13 cellular contexts compared by ENCODE assay signal in genomic region chr18:60668583-60668982, GRCh38.
A peak's percentile ranks its signal among the peaks of the same experiment; 100 is the strongest.
DNase-seq lines count a peak whose midpoint lies in the region; TF ChIP-seq lines count a peak whose summit lies in the region.
"Had no signal": no experiment of that assay in that cellular context is flagged by ENCODE, and none has a peak within 500 bp of the region (broad histone marks: within the 10 kb centered on the region; RNA-seq: fewer than 3 reads in every experiment).

No MANE protein-coding gene starts in this region.

- H3K27ac ChIP-seq in mammary epithelial cell (ENCODE audit: insufficient read depth, low read depth, low read length): no peak overlapping the region
- H3K27ac ChIP-seq in effector memory CD4-positive, alpha-beta T cell (ENCODE audit: insufficient read depth, low read length, poor library complexity, severe bottlenecking): no peak overlapping the region
- no peak overlapping the region for H3K27ac ChIP-seq in CD4-positive, alpha-beta memory T cell (ENCODE audit: low read depth, low read length)

- H3K9me3 Mint-ChIP-seq in MCF 10A (ENCODE audit: unreplicated experiment) (no peaks in the 10 kb centered on the region), chondrocyte (ENCODE audit: low read depth) (peaks cover 6% of the 10 kb centered on the region)
- peaks cover 0 to 8% (median 4%) of the 10 kb centered on the region in 8 donors for H3K9me3 Mint-ChIP-seq in CD4-positive, alpha-beta memory T cell

- no peaks in the 10 kb centered on the region for H4K20me1 ChIP-seq in mammary epithelial cell (ENCODE audit: insufficient read depth, low read length)

- H3K36me3 ChIP-seq in mammary epithelial cell (ENCODE audit: insufficient read depth, low read length): no peaks in the 10 kb centered on the region
- H3K36me3 ChIP-seq in effector memory CD4-positive, alpha-beta T cell (ENCODE audit: control insufficient read depth, insufficient read depth, low read length): no peaks in the 10 kb centered on the region
- no peaks in the 10 kb centered on the region for H3K36me3 ChIP-seq in CD4-positive, alpha-beta memory T cell (ENCODE audit: insufficient read depth, low read length)

- H3K4me3 ChIP-seq in mammary epithelial cell (replicated peaks in 1 of 3; ENCODE audit: insufficient read depth in 1 of 3, low read depth in 2 of 3, low read length in 3 of 3): no peak overlapping the region
- H3K4me3 ChIP-seq in effector memory CD4-positive, alpha-beta T cell (ENCODE audit: insufficient read depth, low read depth, low read length, poor library complexity, severe bottlenecking): no peak overlapping the region
- H3K4me3 ChIP-seq in CD4-positive, alpha-beta memory T cell (ENCODE audit: low read length in 2 of 2): no peak overlapping the region

- H3K4me1 Mint-ChIP-seq in MCF 10A (ENCODE audit: insufficient read depth, unreplicated experiment) (no peaks in the 10 kb centered on the region), chondrocyte (ENCODE audit: low read depth) (no peaks in the 10 kb centered on the region)
- no peaks in the 10 kb centered on the region for H3K4me1 Mint-ChIP-seq in CD4-positive, alpha-beta memory T cell
- H3K4me1 Mint-ChIP-seq: central memory CD8-positive, alpha-beta T cell had no signal

- H3K36me3 Mint-ChIP-seq in MCF 10A (ENCODE audit: insufficient read depth, unreplicated experiment) (no peaks in the 10 kb centered on the region), chondrocyte (ENCODE audit: low read depth) (no peaks in the 10 kb centered on the region)
- H3K36me3 Mint-ChIP-seq in CD4-positive, alpha-beta memory T cell: no peaks in the 10 kb centered on the region
- H3K36me3 Mint-ChIP-seq: activated naive CD8-positive, alpha-beta T cell had no signal

- H3K27me3 Mint-ChIP-seq in MCF 10A (ENCODE audit: insufficient read depth, unreplicated experiment): peaks cover 21% of the 10 kb centered on the region
- H3K27me3 Mint-ChIP-seq in chondrocyte (ENCODE audit: low read depth): peaks cover 8% of the 10 kb centered on the region
- H3K27me3 Mint-ChIP-seq in CD4-positive, alpha-beta memory T cell: no peaks in the 10 kb centered on the region
- H3K27me3 Mint-ChIP-seq: activated naive CD8-positive, alpha-beta T cell; central memory CD8-positive, alpha-beta T cell had no signal

- DNase-seq in MCF 10A (ENCODE audit: unreplicated experiment) (no peak), mammary epithelial cell (no peak), NCI-H748 treated with DMSO at 0.1 percent for 48 hours (lab: John Stamatoyannopoulos, UW) (peak; percentile 17), chondrocyte (ENCODE audit: low spot score) (no peak), superior temporal gyrus (ENCODE audit: extremely low spot score) (no peak), T1000 (lab: John Stamatoyannopoulos, UW) (no peak)
- no peak for DNase-seq in effector memory CD4-positive, alpha-beta T cell
- no peak for DNase-seq in CD4-positive, alpha-beta memory T cell
- DNase-seq: glutamatergic neuron, HCEC 1CT, KG1 had no signal

- no peaks in the 10 kb centered on the region for H3K9me3 ChIP-seq in mammary epithelial cell (replicated peaks; ENCODE audit: insufficient read depth, low read length)
- H3K9me3 ChIP-seq in effector memory CD4-positive, alpha-beta T cell (ENCODE audit: control insufficient read depth, low read length): no peaks in the 10 kb centered on the region
- H3K9me3 ChIP-seq in CD4-positive, alpha-beta memory T cell (ENCODE audit: control insufficient read depth in 1 of 2, low read length in 2 of 2): no peaks in the 10 kb centered on the region

- H3K4me3 Mint-ChIP-seq in MCF 10A (ENCODE audit: unreplicated experiment) (no peak overlapping the region), chondrocyte (ENCODE audit: unreplicated experiment) (no peak overlapping the region)
- no peak overlapping the region for H3K4me3 Mint-ChIP-seq in CD4-positive, alpha-beta memory T cell
- H3K4me3 Mint-ChIP-seq: activated naive CD8-positive, alpha-beta T cell; central memory CD8-positive, alpha-beta T cell had no signal

- no peak overlapping the region for H3K4me2 ChIP-seq in mammary epithelial cell (ENCODE audit: insufficient read depth, low read depth, low read length)

- in situ Hi-C loops in mammary epithelial cell (cut with MboI; ENCODE audit: low sequenced_read_pairs in 2 of 2): no loop called here

- H3K27ac Mint-ChIP-seq in MCF 10A (ENCODE audit: low read depth, unreplicated experiment) (no peak overlapping the region), chondrocyte (ENCODE audit: unreplicated experiment) (no peak overlapping the region)
- no peak overlapping the region for H3K27ac Mint-ChIP-seq in CD4-positive, alpha-beta memory T cell
- H3K27ac Mint-ChIP-seq: activated naive CD8-positive, alpha-beta T cell had no signal

- intact Hi-C loops in MCF 10A (cut with micrococcal nuclease): no loop called here
- intact Hi-C loops in mammary epithelial cell (cut with micrococcal nuclease): loop anchor here (2.0 to 10.0 kb wide), 2 partner anchors 654 to 684 kb away; no protein-coding TSS in a partner anchor
- intact Hi-C loops in CD4-positive, alpha-beta memory T cell (cut with micrococcal nuclease): no loop called here

- peaks cover 2% of the 10 kb centered on the region for H3K27me3 ChIP-seq in mammary epithelial cell (ENCODE audit: insufficient read depth, low read length)
- no peaks in the 10 kb centered on the region for H3K27me3 ChIP-seq in effector memory CD4-positive, alpha-beta T cell (replicated peaks; ENCODE audit: control insufficient read depth, insufficient read depth, low read length, poor library complexity, severe bottlenecking)
- H3K27me3 ChIP-seq in CD4-positive, alpha-beta memory T cell (ENCODE audit: insufficient read depth, low read length): no peaks in the 10 kb centered on the region

- peak; percentile 36 for TF ChIP-seq CTCF in MCF 10A (IDR thresholded peaks at IDR 0.05; ENCODE audit: unreplicated experiment)
- peak in 1 of 2 donors; percentile 38 for TF ChIP-seq CTCF in mammary epithelial cell (conservative IDR thresholded peaks at IDR 0.05 in 1 of 2, IDR thresholded peaks at IDR 0.05 in 1 of 2; ENCODE audit: extremely low read depth in 1 of 2, insufficient read depth in 1 of 2, low read depth in 1 of 2, low read length in 2 of 2)
- TF ChIP-seq CTCF in chondrocyte (IDR thresholded peaks at IDR 0.05): peak; percentile 39

- no peak overlapping the region for H3K9ac ChIP-seq in mammary epithelial cell (ENCODE audit: insufficient read depth, low read length)

- CTCF ChIA-PET in MCF 10A (lab: Yijun Ruan, JAX) (interaction anchor here (0.9 to 2.5 kb wide), 8 partner anchors 9 to 834 kb away, joined by 3 to 15 read pairs (median 4); no protein-coding TSS in a partner anchor), mammary epithelial cell (lab: Charles Lee; ENCODE audit: low non-redundant PET) (no interaction called here)
- CTCF ChIA-PET in CD4-positive, alpha-beta memory T cell (lab: Charles Lee; ENCODE audit: partially characterized antibody): no interaction called here

- dilution Hi-C loops in mammary epithelial cell (cut with HindIII; ENCODE audit: low sequenced_read_pairs): no loop called here

- BruUV-seq in MCF 10A (replicated peaks; lab: Mats Ljungman, UMichigan): no TSS peak
- BruUV-seq in mammary epithelial cell (replicated peaks; lab: Mats Ljungman, UMichigan): no TSS peak

- whole genome bisulfite sequencing in mammary epithelial cell (ENCODE audit: low coverage, missing lambda C conversion rate): 77% methylated on average over 4 of the region's 4 CpGs

- POLR2A ChIA-PET in MCF 10A (lab: Yijun Ruan, JAX): no interaction called here
- POLR2A ChIA-PET in CD4-positive, alpha-beta memory T cell (lab: Charles Lee; ENCODE audit: partially characterized antibody): no interaction called here

- no peak overlapping the region for H2AFZ ChIP-seq in mammary epithelial cell (ENCODE audit: low read depth, low read length)

- no peaks in the 10 kb centered on the region for H3K79me2 ChIP-seq in mammary epithelial cell (ENCODE audit: insufficient read depth, low read length)

- peaks cover 7% of the 10 kb centered on the region for H3K4me1 ChIP-seq in mammary epithelial cell (ENCODE audit: insufficient read depth, low read length)
- H3K4me1 ChIP-seq in effector memory CD4-positive, alpha-beta T cell (ENCODE audit: control insufficient read depth, insufficient read depth, low read length, poor library complexity, severe bottlenecking): no peaks in the 10 kb centered on the region
- no peaks in the 10 kb centered on the region for H3K4me1 ChIP-seq in CD4-positive, alpha-beta memory T cell (ENCODE audit: insufficient read depth, low read length)
